9 cellular contexts compared by ENCODE assay signal in genomic region chr19:57465680-57466381, GRCh38. TPM values are rescaled to one million over a fixed set of nuclear protein-coding genes. Genes with fewer than 3 reads are reported as not detected.
DNase-seq lines count a peak whose midpoint lies in the region; ATAC-seq and TF ChIP-seq lines count a peak whose summit lies in the region.
"Had no signal": no experiment of that assay in that cellular context is flagged by ENCODE, and none has a peak within 500 bp of the region (broad histone marks: within the 10 kb centered on the region; RNA-seq: fewer than 3 reads in every experiment).

No MANE protein-coding gene starts in this region.

- no CpG with 5 or more reads among the region's 5 CpGs for WGBS in H9 (ENCODE audit: extremely low coverage, insufficient read length, low lambda C conversion rate)
- 52% methylated on average over 4 of the region's 5 CpGs for WGBS in SK-N-SH (ENCODE audit: low lambda C conversion rate)

- H3K4me2 ChIP-seq in H9 (ENCODE audit: insufficient read depth, insufficient read length, low read length), result no peak overlapping the region
- no peak overlapping the region for H3K4me2 ChIP-seq in SK-N-SH

- H3K36me3 Mint-ChIP-seq in CD4-positive, alpha-beta memory T cell, result peaks cover 17 to 48% of the 10 kb centered on the region in 2 donors
- peaks cover 42 to 64% (median 47%) of the 10 kb centered on the region in 3 experiments for H3K36me3 Mint-ChIP-seq in H9 (ENCODE audit: insufficient read depth in 1 of 3, low read depth in 3 of 3)
- H3K36me3 Mint-ChIP-seq in mesothelial cell of epicardium, result peaks cover 64% of the 10 kb centered on the region

- H3K79me1 ChIP-seq in H9 (ENCODE audit: insufficient read depth, low read depth, low read length, poor library complexity, severe bottlenecking), result no peaks in the 10 kb centered on the region

- no peaks in the 10 kb centered on the region for H3K23me2 ChIP-seq in H9 (ENCODE audit: insufficient read length, low read depth, low read length, poor library complexity, severe bottlenecking)

- H3F3A ChIP-seq in SK-N-SH (replicated peaks; ENCODE audit: insufficient read depth), result no peaks in the 10 kb centered on the region

- TF ChIP-seq CTCF in H9 (conservative IDR thresholded peaks at IDR 0.05) (peak; percentile 76), SK-N-SH (IDR thresholded peaks at IDR 0.05) (peak; percentile 50), foreskin keratinocyte (conservative IDR thresholded peaks at IDR 0.05) (peak; percentile 69), mesothelial cell of epicardium (IDR thresholded peaks at IDR 0.05; ENCODE audit: unreplicated experiment) (no peak)

- H4K20me1 ChIP-seq in H9 (ENCODE audit: control insufficient read depth, insufficient read depth, insufficient read length) (no peaks in the 10 kb centered on the region), SK-N-SH (ENCODE audit: insufficient read depth) (no peaks in the 10 kb centered on the region)

- no peak overlapping the region for H3K27ac Mint-ChIP-seq in CD4-positive, alpha-beta memory T cell
- H3K27ac Mint-ChIP-seq in H9, result no peak overlapping the region
- no peak overlapping the region for H3K27ac Mint-ChIP-seq in mesothelial cell of epicardium
- H3K27ac Mint-ChIP-seq: IgD-negative memory B cell had no signal

- H3K27me3 ChIP-seq in CD4-positive, alpha-beta memory T cell (ENCODE audit: insufficient read depth, low read length), result no peaks in the 10 kb centered on the region
- H3K27me3 ChIP-seq in H9 (ENCODE audit: insufficient read depth, low read length) (no peaks in the 10 kb centered on the region), SK-N-SH (ENCODE audit: insufficient read depth) (no peaks in the 10 kb centered on the region), foreskin keratinocyte (no peaks in the 10 kb centered on the region)
- no peaks in the 10 kb centered on the region for H3K27me3 ChIP-seq in effector memory CD4-positive, alpha-beta T cell (replicated peaks; ENCODE audit: control insufficient read depth, insufficient read depth, low read length, poor library complexity, severe bottlenecking)

- intact Hi-C loops in CD4-positive, alpha-beta memory T cell (cut with micrococcal nuclease), result no loop called here

- H3K9me3 ChIP-seq in CD4-positive, alpha-beta memory T cell (ENCODE audit: control insufficient read depth in 1 of 2, low read length in 2 of 2), result peaks cover 0 to 14% of the 10 kb centered on the region in 2 donors
- H3K9me3 ChIP-seq in H9 (ENCODE audit: control insufficient read depth, low read depth, low read length), result peaks cover 11% of the 10 kb centered on the region
- H3K9me3 ChIP-seq in SK-N-SH, result peaks cover 18% of the 10 kb centered on the region; the same call in 1 of the 2 replicates
- H3K9me3 ChIP-seq in effector memory CD4-positive, alpha-beta T cell (ENCODE audit: control insufficient read depth, low read length), result peaks cover 5% of the 10 kb centered on the region

- H3K14ac ChIP-seq in H9 (ENCODE audit: insufficient read depth, low read length), result no peak overlapping the region

- H3K23ac ChIP-seq in H9 (ENCODE audit: insufficient read length, low read depth, low read length), result no peak overlapping the region

- H3T11ph ChIP-seq in H9 (ENCODE audit: low read length), result no peak overlapping the region

- H3K27me3 Mint-ChIP-seq in CD4-positive, alpha-beta memory T cell, result no peaks in the 10 kb centered on the region
- H3K27me3 Mint-ChIP-seq in H9 (ENCODE audit: low read depth) (peaks cover 6% of the 10 kb centered on the region), mesothelial cell of epicardium (ENCODE audit: low read depth) (no peaks in the 10 kb centered on the region)
- H3K27me3 Mint-ChIP-seq: IgD-negative memory B cell had no signal

- ATAC-seq in foreskin keratinocyte (peak; percentile 43), GM19397 (IDR thresholded peaks at IDR 0.05; ENCODE audit: unreplicated experiment) (no peak), GM21737 (IDR thresholded peaks at IDR 0.05; ENCODE audit: unreplicated experiment) (no peak)

- POLR2A ChIA-PET in CD4-positive, alpha-beta memory T cell (lab: Charles Lee; ENCODE audit: partially characterized antibody), result no interaction called here
- POLR2A ChIA-PET in SK-N-SH (lab: Yijun Ruan, JAX), result no interaction called here

- H2BK5ac ChIP-seq in H9 (ENCODE audit: insufficient read length, low read length), result no peak overlapping the region

- H3K9me2 ChIP-seq in SK-N-SH, result no peaks in the 10 kb centered on the region

- no peak overlapping the region for H2BK120ac ChIP-seq in H9 (ENCODE audit: low read depth, low read length, poor library complexity, severe bottlenecking)

- no peak overlapping the region for H3K4me3 ChIP-seq in CD4-positive, alpha-beta memory T cell (ENCODE audit: low read length in 2 of 2)
- H3K4me3 ChIP-seq in SK-N-SH (ENCODE audit: low read depth in 2 of 2, low read length in 1 of 2), result no peak overlapping the region
- H3K4me3 ChIP-seq in effector memory CD4-positive, alpha-beta T cell (ENCODE audit: insufficient read depth, low read depth, low read length, poor library complexity, severe bottlenecking), result no peak overlapping the region

- H2AK5ac ChIP-seq in H9 (ENCODE audit: insufficient read length, low read length), result no peak overlapping the region

- no peak for TF ChIP-seq EP300 in SK-N-SH (IDR thresholded peaks at IDR 0.05; ENCODE audit: borderline replicate concordance in 1 of 2, low read depth in 1 of 2, low read length in 1 of 2)

- H3K4ac ChIP-seq in H9 (ENCODE audit: low read depth, low read length), result no peak overlapping the region

- TF ChIP-seq RAD21 in SK-N-SH (IDR thresholded peaks at IDR 0.05; ENCODE audit: low read length), result peak; percentile 63

- DNase-seq in CD4-positive, alpha-beta memory T cell, result peak in 3 of 5 donors; percentile 19 to 33 (median 27)
- no peak for DNase-seq in H9
- DNase-seq in SK-N-SH, result peak; percentile 48
- DNase-seq in foreskin keratinocyte, result peak in 1 of 2 donors; percentile 37
- DNase-seq in effector memory CD4-positive, alpha-beta T cell, result no peak
- DNase-seq in mesothelial cell of epicardium (ENCODE audit: low spot score in 2 of 2, unreplicated experiment in 2 of 2), result no peak

- no peak overlapping the region for H2BK20ac ChIP-seq in H9 (ENCODE audit: low read depth, low read length, poor library complexity, severe bottlenecking)

- no peaks in the 10 kb centered on the region for H3K4me1 ChIP-seq in CD4-positive, alpha-beta memory T cell (ENCODE audit: insufficient read depth, low read length)
- H3K4me1 ChIP-seq in H9 (ENCODE audit: insufficient read depth, low read length), result no peaks in the 10 kb centered on the region
- no peaks in the 10 kb centered on the region for H3K4me1 ChIP-seq in SK-N-SH (ENCODE audit: control insufficient read depth in 1 of 2, insufficient read depth in 2 of 2, low read depth in 1 of 2, low read length in 1 of 2)
- no peaks in the 10 kb centered on the region for H3K4me1 ChIP-seq in foreskin keratinocyte
- H3K4me1 ChIP-seq in effector memory CD4-positive, alpha-beta T cell (ENCODE audit: control insufficient read depth, insufficient read depth, low read length, poor library complexity, severe bottlenecking), result no peaks in the 10 kb centered on the region

- H2BK15ac ChIP-seq in H9 (ENCODE audit: low read depth, low read length), result no peak overlapping the region

- no peak overlapping the region for H3K56ac ChIP-seq in H9 (ENCODE audit: insufficient read length, low read depth, low read length)

- CTCF ChIA-PET in CD4-positive, alpha-beta memory T cell (lab: Charles Lee; ENCODE audit: partially characterized antibody), result interaction anchor here (0.8 kb wide), 1 partner anchor 83 kb away, joined by 3 read pairs; no protein-coding TSS in a partner anchor
- CTCF ChIA-PET in SK-N-SH (lab: Yijun Ruan, JAX), result no interaction called here

- H2BK12ac ChIP-seq in H9 (ENCODE audit: insufficient read length, low read depth, low read length), result no peak overlapping the region

- no peak overlapping the region for H3K27ac ChIP-seq in CD4-positive, alpha-beta memory T cell (ENCODE audit: low read depth, low read length)
- H3K27ac ChIP-seq in H9 (ENCODE audit: insufficient read length, low read depth, low read length), result no peak overlapping the region
- H3K27ac ChIP-seq in SK-N-SH (ENCODE audit: low read depth in 2 of 2, low read length in 1 of 2), result no peak overlapping the region
- H3K27ac ChIP-seq in foreskin keratinocyte, result no peak overlapping the region
- no peak overlapping the region for H3K27ac ChIP-seq in effector memory CD4-positive, alpha-beta T cell (ENCODE audit: insufficient read depth, low read length, poor library complexity, severe bottlenecking)

- no peak overlapping the region for H3K4me3 Mint-ChIP-seq in CD4-positive, alpha-beta memory T cell
- H3K4me3 Mint-ChIP-seq in H9 (no peak overlapping the region), mesothelial cell of epicardium (no peak overlapping the region)
- H3K4me3 Mint-ChIP-seq: IgD-negative memory B cell had no signal

- no peak overlapping the region for H4K5ac ChIP-seq in H9 (ENCODE audit: insufficient read length, low read depth, low read length)

- H3K18ac ChIP-seq in H9 (ENCODE audit: insufficient read length, low read depth, low read length), result no peak overlapping the region

- peaks cover 0 to 92% (median 72%) of the 10 kb centered on the region in 8 donors for H3K9me3 Mint-ChIP-seq in CD4-positive, alpha-beta memory T cell
- H3K9me3 Mint-ChIP-seq in H9 (peaks cover 78 to 86% of the 10 kb centered on the region in 2 experiments), mesothelial cell of epicardium (peaks cover 71% of the 10 kb centered on the region)

- no peak overlapping the region for H3K9ac ChIP-seq in H9 (ENCODE audit: extremely low read depth, insufficient read length, low read length)
- no peak overlapping the region for H3K9ac ChIP-seq in SK-N-SH

- H4K91ac ChIP-seq in H9 (ENCODE audit: insufficient read length, low read depth, low read length), result no peak overlapping the region

- no peaks in the 10 kb centered on the region for H3K36me3 ChIP-seq in CD4-positive, alpha-beta memory T cell (ENCODE audit: insufficient read depth, low read length)
- H3K36me3 ChIP-seq in SK-N-SH (replicated peaks in 1 of 2; ENCODE audit: control insufficient read depth in 1 of 2, insufficient read depth in 2 of 2, low read length in 1 of 2), result no peaks in the 10 kb centered on the region
- peaks cover 4% of the 10 kb centered on the region for H3K36me3 ChIP-seq in effector memory CD4-positive, alpha-beta T cell (ENCODE audit: control insufficient read depth, insufficient read depth, low read length)

- no peaks in the 10 kb centered on the region for H3K4me1 Mint-ChIP-seq in CD4-positive, alpha-beta memory T cell
- H3K4me1 Mint-ChIP-seq in H9 (no peaks in the 10 kb centered on the region), mesothelial cell of epicardium (no peaks in the 10 kb centered on the region)
- H3K4me1 Mint-ChIP-seq: IgD-negative memory B cell had no signal

- no peaks in the 10 kb centered on the region for H3K79me2 ChIP-seq in H9 (ENCODE audit: insufficient read depth, low read length)
- no peaks in the 10 kb centered on the region for H3K79me2 ChIP-seq in SK-N-SH (ENCODE audit: insufficient read depth)

- H2AFZ ChIP-seq in H9 (ENCODE audit: low read length), result no peak overlapping the region
- no peak overlapping the region for H2AFZ ChIP-seq in SK-N-SH (ENCODE audit: low read depth)

- H4K8ac ChIP-seq in H9 (replicated peaks; ENCODE audit: insufficient read length, low read depth, low read length), result no peak overlapping the region

RNA-seq across cellular contexts. Expression of gene VN1R1, which starts 8.9 kb away (rescaled TPM):
- under 1 TPM; 0.36 to 0.76 TPM for total RNA-seq in CD4-positive, alpha-beta memory T cell
- not detected for polyA plus RNA-seq in CD4-positive, alpha-beta memory T cell
- total RNA-seq in H9 (2021) (0.53 and 0.74 TPM in 2 replicates), foreskin keratinocyte (0.14 and 0.18 TPM in 2 replicates), mesothelial cell of epicardium (1.2 to 1.7 TPM (median 1.6 TPM) in 3 replicates)
- polyA plus RNA-seq in SK-N-SH (2012; rRNA removed) (0.03 and 0.06 TPM in 2 replicates), foreskin keratinocyte (0.03 and 0.09 TPM in 2 replicates)
- polyA plus RNA-seq in SK-N-SH (2012; cell fraction: cytosol; rRNA removed), result 0.03 and 0.04 TPM in 2 replicates
- 0.13 and 0.23 TPM in 2 replicates for polyA plus RNA-seq in SK-N-SH (2012; cell fraction: nucleus; rRNA removed)

RNA-seq across cellular contexts. Expression of gene ZNF772, which starts 11.5 kb away (rescaled TPM):
- total RNA-seq in CD4-positive, alpha-beta memory T cell, result 10 to 100 TPM; 12.8 to 17.4 TPM
- polyA plus RNA-seq in CD4-positive, alpha-beta memory T cell, result 1 to 10 TPM; 2.0 to 2.8 TPM
- total RNA-seq in H9 (2021), result 11.4 and 14.4 TPM in 2 replicates
- polyA plus RNA-seq in SK-N-SH (2012; rRNA removed), result 0.99 and 1.2 TPM in 2 replicates
- 1.3 and 1.4 TPM in 2 replicates for polyA plus RNA-seq in SK-N-SH (2012; cell fraction: cytosol; rRNA removed)
- polyA plus RNA-seq in SK-N-SH (2012; cell fraction: nucleus; rRNA removed), result 1.9 and 2.8 TPM in 2 replicates
- 9.1 and 10.9 TPM in 2 replicates for total RNA-seq in foreskin keratinocyte
- polyA plus RNA-seq in foreskin keratinocyte, result 1.4 TPM in 2 replicates
- total RNA-seq in mesothelial cell of epicardium, result 13.8 to 15.5 TPM (median 14.0 TPM) in 3 replicates

RNA-seq across cellular contexts. Expression of gene ZNF419, which starts 21.7 kb away (rescaled TPM):
- 10 to 100 TPM; 25.3 to 28.4 TPM for total RNA-seq in CD4-positive, alpha-beta memory T cell
- polyA plus RNA-seq in CD4-positive, alpha-beta memory T cell, result 10 to 100 TPM in 1 of 2 donors, 1 to 10 TPM in 1; 7.5 to 11.7 TPM
- 12.8 and 13.4 TPM in 2 replicates for total RNA-seq in H9 (2021)
- 7.8 and 10.4 TPM in 2 replicates for polyA plus RNA-seq in SK-N-SH (2012; rRNA removed)
- 5.8 and 6.0 TPM in 2 replicates for polyA plus RNA-seq in SK-N-SH (2012; cell fraction: cytosol; rRNA removed)
- polyA plus RNA-seq in SK-N-SH (2012; cell fraction: nucleus; rRNA removed), result 18.8 and 28.3 TPM in 2 replicates
- total RNA-seq in foreskin keratinocyte, result 6.7 and 9.8 TPM in 2 replicates
- polyA plus RNA-seq in foreskin keratinocyte, result 4.1 and 4.4 TPM in 2 replicates
- 20.0 to 22.3 TPM (median 22.3 TPM) in 3 replicates for total RNA-seq in mesothelial cell of epicardium

RNA-seq across cellular contexts. Expression of gene ZNF749, which starts 30.7 kb away (rescaled TPM):
- 10 to 100 TPM; 14.8 to 15.2 TPM for total RNA-seq in CD4-positive, alpha-beta memory T cell
- polyA plus RNA-seq in CD4-positive, alpha-beta memory T cell, result 10 to 100 TPM in 1 of 2 donors, 1 to 10 TPM in 1; 5.9 to 21.4 TPM
- total RNA-seq in H9 (2021) (25.0 and 27.8 TPM in 2 replicates), foreskin keratinocyte (12.0 and 13.9 TPM in 2 replicates), mesothelial cell of epicardium (20.1 to 23.7 TPM (median 21.9 TPM) in 3 replicates)
- polyA plus RNA-seq in SK-N-SH (2012; rRNA removed) (12.6 and 14.9 TPM in 2 replicates), foreskin keratinocyte (2.2 and 11.3 TPM in 2 replicates)
- 9.9 and 10.1 TPM in 2 replicates for polyA plus RNA-seq in SK-N-SH (2012; cell fraction: cytosol; rRNA removed)
- 10.7 and 16.4 TPM in 2 replicates for polyA plus RNA-seq in SK-N-SH (2012; cell fraction: nucleus; rRNA removed)

RNA-seq across cellular contexts. Expression of gene ZNF773, which starts 33.9 kb away (rescaled TPM):
- total RNA-seq in CD4-positive, alpha-beta memory T cell, result 10 to 100 TPM; 25.3 to 28.7 TPM
- 10 to 100 TPM in 1 of 2 donors, 1 to 10 TPM in 1; 5.2 to 15.2 TPM for polyA plus RNA-seq in CD4-positive, alpha-beta memory T cell
- total RNA-seq in H9 (2021), result 7.1 and 8.2 TPM in 2 replicates
- polyA plus RNA-seq in SK-N-SH (2012; rRNA removed), result 6.6 and 9.0 TPM in 2 replicates
- polyA plus RNA-seq in SK-N-SH (2012; cell fraction: cytosol; rRNA removed), result 4.7 and 5.2 TPM in 2 replicates
- 17.7 and 22.1 TPM in 2 replicates for polyA plus RNA-seq in SK-N-SH (2012; cell fraction: nucleus; rRNA removed)
- total RNA-seq in foreskin keratinocyte, result 6.8 and 7.6 TPM in 2 replicates
- 2.5 and 2.8 TPM in 2 replicates for polyA plus RNA-seq in foreskin keratinocyte
- 9.3 to 9.7 TPM (median 9.4 TPM) in 3 replicates for total RNA-seq in mesothelial cell of epicardium

Comparison
In these comparisons a context has a peak if more than half of its experiments do, and no peak if none do; other contexts are left out.
1. DNase-seq: peak in CD4-positive, alpha-beta memory T cell (3 of 5) and SK-N-SH (single experiment); none in H9 (single experiment), effector memory CD4-positive, alpha-beta T cell (0 of 3) and mesothelial cell of epicardium (0 of 2).